In genomic region chr1:97920832-97921571, GRCh38 we compare ENCODE assay signal across 8 cellular contexts. TPM values are rescaled to one million over a fixed set of nuclear protein-coding genes. Genes with fewer than 3 reads are reported as not detected.
DNase-seq lines count a peak whose midpoint lies in the region; TF ChIP-seq lines count a peak whose summit lies in the region.

DPYD (minus strand) TSS chr1:97921034; CDS start chr1:97920922, 112 bp downstream.

- no peak within 1 kb of the TSS for H2BK15ac ChIP-seq in neuronal stem cell (ENCODE audit: low read length)

- H2AK5ac ChIP-seq in neuronal stem cell (ENCODE audit: low read depth, low read length), result no peak within 1 kb of the TSS

- no peak for TF ChIP-seq CTCF in subcutaneous adipose tissue (IDR thresholded peaks at IDR 0.05; ENCODE audit: low read depth)

- H3K27ac ChIP-seq in neuronal stem cell (replicated peaks; ENCODE audit: low read length), result peak within 1 kb of the TSS; percentile 97

- DNase-seq in HAP-1 (ENCODE audit: low spot score in 2 of 2) (peak; percentile 60 to 83), MG63 (peak; percentile 89), SIG-M5 treated with dmso at 0.1 percent for 504 hours (lab: John Stamatoyannopoulos, UW; ENCODE audit: unreplicated experiment) (peak; percentile 90), foreskin melanocyte (peak; percentile 77), neuronal stem cell (ENCODE audit: low spot score) (peak; percentile 87)
- peak; percentile 74 for DNase-seq in activated gamma-delta T cell treated with anti-CD3 and anti-CD28 coated beads, Interleukin-2, amount 50 U/mL, for 16 hours (ENCODE audit: low read depth)

- H4K91ac ChIP-seq in neuronal stem cell (ENCODE audit: low read depth, low read length, poor library complexity), result no peak within 1 kb of the TSS

- H3K79me1 ChIP-seq in neuronal stem cell (ENCODE audit: low read depth, low read length), result no peaks in the 10 kb centered on the region

- peak within 1 kb of the TSS; percentile 86 for H3K4me2 ChIP-seq in neuronal stem cell (ENCODE audit: insufficient read depth, low read length, poor library complexity, severe bottlenecking)

- WGBS in neuronal stem cell (ENCODE audit: extremely low coverage in 2 of 2, insufficient read length in 2 of 2, insufficient replicate concordance in 1 of 2), 2 donors, result no CpG with 5 or more reads among the region's 50 CpGs

- peak within 1 kb of the TSS; percentile 76 for H3K18ac ChIP-seq in neuronal stem cell (ENCODE audit: low read length)

- no peaks in the 10 kb centered on the region for H3K36me3 ChIP-seq in ES-I3 (ENCODE audit: insufficient read depth, low read length)
- H3K36me3 ChIP-seq in HAP-1 (replicated peaks), result no peaks in the 10 kb centered on the region
- no peaks in the 10 kb centered on the region for H3K36me3 ChIP-seq in MG63
- no peaks in the 10 kb centered on the region for H3K36me3 ChIP-seq in neuronal stem cell (replicated peaks in 1 of 2; ENCODE audit: control insufficient read depth in 2 of 2, insufficient read depth in 2 of 2, low read length in 2 of 2)

- no peak within 1 kb of the TSS for H2BK5ac ChIP-seq in neuronal stem cell (ENCODE audit: low read length)

- no peaks in the 10 kb centered on the region for H3K9me3 ChIP-seq in ES-I3 (ENCODE audit: control insufficient read depth, insufficient read depth, low read length)
- no peaks in the 10 kb centered on the region for H3K9me3 ChIP-seq in HAP-1
- H3K9me3 ChIP-seq in MG63, result no peaks in the 10 kb centered on the region
- H3K9me3 ChIP-seq in neuronal stem cell (replicated peaks in 1 of 2; ENCODE audit: control insufficient read depth in 2 of 2, insufficient read depth in 1 of 2, low read depth in 1 of 2, low read length in 2 of 2), result no peaks in the 10 kb centered on the region

- no peak within 1 kb of the TSS for H3K23ac ChIP-seq in neuronal stem cell (ENCODE audit: low read depth, low read length, poor library complexity)

- no peak within 1 kb of the TSS for H2BK120ac ChIP-seq in neuronal stem cell (ENCODE audit: low read depth, low read length)

- in situ Hi-C loops in HAP-1 (cut with MboI; ENCODE audit: low sequenced_read_pairs), result no loop called here

- H3K27me3 ChIP-seq in HAP-1 (ENCODE audit: low read depth) (peaks cover 40% of the 10 kb centered on the region), MG63 (no peaks in the 10 kb centered on the region), neuronal stem cell (ENCODE audit: control insufficient read depth in 3 of 3, insufficient read depth in 3 of 3, low read depth in 1 of 3, low read length in 3 of 3) (peaks cover 0 to 4% (median 0%) of the 10 kb centered on the region in 3 experiments)

- H3K9ac ChIP-seq in ES-I3 (ENCODE audit: low read depth, low read length), result peak within 1 kb of the TSS; percentile 89
- H3K9ac ChIP-seq in neuronal stem cell (ENCODE audit: low read depth, low read length, poor library complexity), result peak within 1 kb of the TSS; percentile 86

- H3K4ac ChIP-seq in neuronal stem cell (ENCODE audit: low read length), result no peak within 1 kb of the TSS

- H3K14ac ChIP-seq in neuronal stem cell (ENCODE audit: low read length), result no peak within 1 kb of the TSS

- H2BK12ac ChIP-seq in neuronal stem cell (ENCODE audit: low read length), result no peak within 1 kb of the TSS

- H4K8ac ChIP-seq in neuronal stem cell (ENCODE audit: low read depth, low read length), result no peak within 1 kb of the TSS

- H3K4me1 ChIP-seq in ES-I3 (ENCODE audit: insufficient read depth, low read length) (peaks cover 13% of the 10 kb centered on the region), HAP-1 (peaks cover 8% of the 10 kb centered on the region), neuronal stem cell (ENCODE audit: control insufficient read depth in 2 of 2, insufficient read depth in 1 of 2, low read depth in 1 of 2, low read length in 2 of 2) (peaks cover 2 to 6% of the 10 kb centered on the region in 2 donors)

- H2AFZ ChIP-seq in neuronal stem cell (ENCODE audit: low read length), result peak within 1 kb of the TSS; percentile 94

- H3K4me3 ChIP-seq in HAP-1 (peak within 1 kb of the TSS; percentile 32), MG63 (peak within 1 kb of the TSS; percentile 93), neuronal stem cell (ENCODE audit: low read length in 2 of 2) (peak within 1 kb of the TSS; percentile 78 to 89)

RNA-seq across cellular contexts. Expression of gene DPYD, which starts in this region (rescaled TPM):
- total RNA-seq in MG63 (2014; rRNA removed; shearing (Covaris generic); ENCODE audit: low replicate concordance), result 24.5 and 30.3 TPM in 2 replicates
- polyA plus RNA-seq in neuronal stem cell (2013, experiment 1 of 2), result 0.50 TPM
- 0.66 TPM for polyA plus RNA-seq in neuronal stem cell (2013, experiment 2 of 2)
- total RNA-seq in subcutaneous adipose tissue, result 100 to 1,000 TPM in 1 of 4 donors, 10 to 100 TPM in 3; 47.1 to 100 (median 68.0) TPM

Comparison
In these comparisons a context has a peak if more than half of its experiments do, and no peak if none do; other contexts are left out.
1. Peak in every context shown above with its lines: DNase-seq, H3K4me3 ChIP-seq and H3K27ac ChIP-seq.
2. H3K4me3 ChIP-seq: peak in every context shown above with its lines; median percentile 93 in MG63; 84 in neuronal stem cell; 32 in HAP-1.